In genomic region chr17:28662527-28662829, GRCh38 we compare ENCODE assay signal across 1 cellular context.
TF ChIP-seq lines count a peak whose summit lies in the region.

No MANE protein-coding gene starts in this region.

TF ChIP-seq in GM12878, 131 proteins besides CTCF, POLR2A, EP300 and RAD21:
- TF ChIP-seq ZZZ3 (IDR thresholded peaks at IDR 0.05; ENCODE audit: control insufficient read depth, insufficient read length, low read depth) (no peak), MLLT1 (IDR thresholded peaks at IDR 0.05) (peak; percentile 8; the same call in 1 of the 2 replicates), ETV6 (conservative IDR thresholded peaks at IDR 0.05 in 1 of 2, IDR thresholded peaks at IDR 0.05 in 1 of 2; ENCODE audit: borderline replicate concordance in 1 of 2, low read depth in 1 of 2) (0 out of 4 replicates have a peak, but pooled peaks of 1 of the 2 experiments have one; percentile 23), LARP7 (IDR thresholded peaks at IDR 0.05) (no peak), TCF3 (IDR thresholded peaks at IDR 0.05; ENCODE audit: borderline replicate concordance, insufficient read depth, low read depth, low read length) (no peak), SMC3 (IDR thresholded peaks at IDR 0.05; ENCODE audit: borderline replicate concordance, low read length) (no peak), HCFC1 (IDR thresholded peaks at IDR 0.05; ENCODE audit: low read length) (no peak), CREM (IDR thresholded peaks at IDR 0.05; ENCODE audit: low read depth) (no peak), IKZF1 (conservative IDR thresholded peaks at IDR 0.05) (0 out of 2 replicates have a peak, but pooled peaks have one; percentile 6), RBBP5 (conservative IDR thresholded peaks at IDR 0.05) (no peak), DPF2 (IDR thresholded peaks at IDR 0.05) (0 out of 2 replicates have a peak, but pooled peaks have one; percentile 1), ZNF687 (IDR thresholded peaks at IDR 0.05) (no peak)
